Comparison of ENCODE assay signal across 27 cellular contexts in the genomic region with DNA sequence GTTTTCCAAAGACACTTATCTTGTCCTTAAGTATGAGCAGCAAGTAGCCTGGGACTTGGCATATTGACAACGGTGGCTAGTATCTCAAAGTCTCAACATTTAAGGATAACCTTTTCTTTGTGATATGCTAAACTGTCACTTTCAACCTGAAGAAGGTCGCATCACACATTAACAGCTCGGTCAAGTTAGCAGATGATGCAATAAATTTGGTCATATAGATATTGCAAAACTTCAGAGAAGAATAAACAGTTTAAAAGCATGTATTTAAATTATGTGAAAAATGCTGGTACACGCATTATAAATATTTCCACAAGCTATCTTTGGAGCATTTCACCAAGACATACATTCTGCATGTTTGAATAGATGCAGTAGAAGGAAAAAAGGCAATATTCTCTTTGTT. TPM values are rescaled to one million over a fixed set of nuclear protein-coding genes. Genes with fewer than 3 reads are reported as not detected.
"Had no signal": no experiment of that assay in that cellular context is flagged by ENCODE, and none has a peak within 500 bp of the region (broad histone marks: within the 10 kb centered on the region; RNA-seq: fewer than 3 reads in every experiment).

No MANE protein-coding gene starts in this region.

- H3K27me3 ChIP-seq: body of pancreas, upper lobe of left lung had no signal

- H3K9ac ChIP-seq: parathyroid adenoma had no signal

- H2AFZ ChIP-seq: parathyroid adenoma had no signal

- H3K4me1 ChIP-seq: body of pancreas, heart right ventricle, lower lobe of right lung, parathyroid adenoma, upper lobe of left lung had no signal

- H3K36me3 ChIP-seq: heart right ventricle, lower lobe of right lung, upper lobe of left lung, WERI-Rb-1 had no signal

- DNase-seq: activated CD4-positive, alpha-beta T cell treated with anti-CD3 and anti-CD28 coated beads, Interleukin-2, amount 10 ng/mL, durations not matched to agents 7 days and 5 days; activated CD4-positive, CD25-positive, alpha-beta regulatory T cell treated with anti-CD3 and anti-CD28 coated beads, Interleukin-2, amount 50 U/mL, for 72 hours; activated CD8-positive, alpha-beta memory T cell treated with anti-CD3 and anti-CD28 coated beads, Interleukin-2, amount 10 ng/mL, durations not matched to agents 7 days and 5 days; activated CD8-positive, alpha-beta T cell treated with anti-CD3 and anti-CD28 coated beads for 36 hours; activated effector memory CD4-positive, alpha-beta T cell treated with anti-CD3 and anti-CD28 coated beads, Interleukin-2, amount 50 U/mL, for 16 hours; activated naive CD4-positive, alpha-beta T cell treated with anti-CD3 and anti-CD28 coated beads, Interleukin-2, amount 10 ng/mL, durations not matched to agents 7 days and 5 days; activated T-cell treated with anti-CD3 and anti-CD28 coated beads for 4 hours; body of pancreas; caudate nucleus; dermis blood vessel endothelial cell; effector memory CD4-positive, alpha-beta T cell; heart right ventricle; lower lobe of right lung; naive B cell; nucleus accumbens; stimulated activated CD4-positive, alpha-beta T cell treated with anti-CD3 and anti-CD28 coated beads, Interleukin-15, amount 100 ng/mL, for 24 hours; stimulated activated CD4-positive, alpha-beta T cell treated with anti-CD3 and anti-CD28 coated beads, Interleukin-2, amount 100 ng/mL, for 48 hours; stimulated activated CD8-positive, alpha-beta memory T cell treated with anti-CD3 and anti-CD28 coated beads, Interleukin-4, amount 100 ng/mL, for 48 hours; stimulated activated naive B cell treated with anti-CD40 and anti-IgM and Interleukin-4, amounts not matched to agents 10 μg/mL and 1 μg/mL and 100 μg/mL, for 72 hours; upper lobe of left lung; WERI-Rb-1 had no signal

- H3K27ac ChIP-seq: body of pancreas, heart right ventricle, lower lobe of right lung, parathyroid adenoma, upper lobe of left lung, WERI-Rb-1 had no signal

- FAIRE-seq: keratinocyte, TTC549 had no signal

- H3K4me2 ChIP-seq: smooth muscle cell had no signal

- H3K4me3 ChIP-seq: body of pancreas, heart right ventricle, lower lobe of right lung, smooth muscle cell, upper lobe of left lung had no signal

- H3K9me3 ChIP-seq: body of pancreas, heart right ventricle, lower lobe of right lung, upper lobe of left lung had no signal

- ATAC-seq: activated CD8-positive, alpha-beta memory T cell treated with anti-CD3 and anti-CD28 coated beads, Interleukin-2, amount 10 ng/mL, durations not matched to agents 7 days and 5 days; activated CD8-positive, alpha-beta T cell treated with anti-CD3 and anti-CD28 coated beads for 36 hours; body of pancreas; heart right ventricle; lower lobe of right lung; sciatic nerve; stimulated activated naive B cell treated with anti-CD40 and anti-IgM and Interleukin-4, amounts not matched to agents 10 μg/mL and 1 μg/mL and 100 μg/mL, for 72 hours had no signal

RNA-seq across cellular contexts. Expression of a gene that starts 24.4 kb away (rescaled TPM):
- total RNA-seq: activated CD4-positive, alpha-beta T cell treated with anti-CD3 and anti-CD28 coated beads, Interleukin-2, amount 10 ng/mL, durations not matched to agents 7 days and 5 days; activated CD8-positive, alpha-beta memory T cell treated with anti-CD3 and anti-CD28 coated beads, Interleukin-2, amount 10 ng/mL, durations not matched to agents 7 days and 5 days; activated CD8-positive, alpha-beta T cell treated with anti-CD3 and anti-CD28 coated beads for 36 hours; T-helper 2 cell treated with Interferon-gamma antibody and Interleukin-4, amounts not matched to agents 100 ng/mL and 5 ng/mL, for 36 hours had no signal
